1 cellular context compared by ENCODE assay signal in genomic region chr4:51906167-51906647, GRCh38.
TF ChIP-seq lines count a peak whose summit lies in the region.

No MANE protein-coding gene starts in this region.

TF ChIP-seq in GM12878, 131 proteins besides CTCF, POLR2A, EP300 and RAD21 (continued from another document):
- TF ChIP-seq BCL3 (IDR thresholded peaks at IDR 0.05; ENCODE audit: borderline replicate concordance, insufficient read depth, low read depth, low read length, poor library complexity, severe bottlenecking) (no peak), SPI1 (IDR thresholded peaks at IDR 0.05; ENCODE audit: borderline replicate concordance, insufficient read depth, low read depth, low read length) (peak; percentile 99), RAD51 (IDR thresholded peaks at IDR 0.05) (peak; percentile 77), EZH2 (IDR thresholded peaks at IDR 0.05; ENCODE audit: borderline replicate concordance, control insufficient read depth, low read depth, low read length) (no peak), TBL1XR1 (IDR thresholded peaks at IDR 0.05; ENCODE audit: low read depth, low read length) (peak; percentile 71; the same call in 1 of the 2 replicates), CBX5 (IDR thresholded peaks at IDR 0.05; ENCODE audit: low read depth) (no peak), NFXL1 (IDR thresholded peaks at IDR 0.05; ENCODE audit: borderline replicate concordance) (no peak), IKZF2 (IDR thresholded peaks at IDR 0.05) (peak; percentile 89 to 91), ATF3 (IDR thresholded peaks at IDR 0.05; ENCODE audit: borderline replicate concordance, extremely low read depth, low read depth, low read length) (no peak), IRF4 (IDR thresholded peaks at IDR 0.05; ENCODE audit: low read depth, low read length) (peak; percentile 94), PBX3 (IDR thresholded peaks at IDR 0.05; ENCODE audit: insufficient replicate concordance, low read depth, low read length) (no peak), NFIC (IDR thresholded peaks at IDR 0.05; ENCODE audit: low read depth, low read length) (peak; percentile 89), IKZF1 (conservative IDR thresholded peaks at IDR 0.05) (peak; percentile 83), SIN3A (IDR thresholded peaks at IDR 0.05; ENCODE audit: low read depth, low read length) (no peak), ATF7 (IDR thresholded peaks at IDR 0.05; ENCODE audit: low read depth) (peak; percentile 77), JUND (IDR thresholded peaks at IDR 0.05; ENCODE audit: low read depth, low read length) (peak; percentile 72; the same call in 1 of the 2 replicates), EED (IDR thresholded peaks at IDR 0.05; ENCODE audit: low read depth) (peak; percentile 76), DPF2 (IDR thresholded peaks at IDR 0.05) (peak; percentile 92), BHLHE40 (IDR thresholded peaks at IDR 0.05; ENCODE audit: borderline replicate concordance in 1 of 2, low read depth in 2 of 2, low read length in 1 of 2) (peak; percentile 98 to 99), REST (IDR thresholded peaks at IDR 0.05; ENCODE audit: low read depth, low read length) (no peak), RUNX3 (IDR thresholded peaks at IDR 0.05; ENCODE audit: low read length) (peak; percentile 89), CREB1 (IDR thresholded peaks at IDR 0.05; ENCODE audit: low read depth) (peak; percentile 55; the same call in 1 of the 2 replicates), MEF2B (IDR thresholded peaks at IDR 0.05; ENCODE audit: partially characterized antibody, poor library complexity, severe bottlenecking) (peak; percentile 84), SP1 (IDR thresholded peaks at IDR 0.05; ENCODE audit: low read depth, low read length) (no peak), CREM (IDR thresholded peaks at IDR 0.05; ENCODE audit: low read depth) (peak; percentile 45; the same call in 1 of the 2 replicates), MEF2A (IDR thresholded peaks at IDR 0.05; ENCODE audit: insufficient read depth, low read depth, low read length) (0 out of 2 replicates have a peak, but pooled peaks have one; percentile 39), RB1 (IDR thresholded peaks at IDR 0.05; ENCODE audit: borderline replicate concordance) (no peak), PAX5 (IDR thresholded peaks at IDR 0.05; ENCODE audit: borderline replicate concordance, low read depth, low read length) (peak; percentile 76; the same call in 1 of the 2 replicates), MXI1 (IDR thresholded peaks at IDR 0.05; ENCODE audit: low read depth, low read length) (peak; percentile 79), NBN (IDR thresholded peaks at IDR 0.05) (peak; percentile 82), POU2F2 (IDR thresholded peaks at IDR 0.05; ENCODE audit: borderline replicate concordance, low read depth, low read length) (peak; percentile 53; the same call in 1 of the 3 replicates), CHD2 (IDR thresholded peaks at IDR 0.05; ENCODE audit: borderline replicate concordance, low read depth, low read length) (peak; percentile 24; the same call in 1 of the 2 replicates)
- TF ChIP-seq, protein P1, sequence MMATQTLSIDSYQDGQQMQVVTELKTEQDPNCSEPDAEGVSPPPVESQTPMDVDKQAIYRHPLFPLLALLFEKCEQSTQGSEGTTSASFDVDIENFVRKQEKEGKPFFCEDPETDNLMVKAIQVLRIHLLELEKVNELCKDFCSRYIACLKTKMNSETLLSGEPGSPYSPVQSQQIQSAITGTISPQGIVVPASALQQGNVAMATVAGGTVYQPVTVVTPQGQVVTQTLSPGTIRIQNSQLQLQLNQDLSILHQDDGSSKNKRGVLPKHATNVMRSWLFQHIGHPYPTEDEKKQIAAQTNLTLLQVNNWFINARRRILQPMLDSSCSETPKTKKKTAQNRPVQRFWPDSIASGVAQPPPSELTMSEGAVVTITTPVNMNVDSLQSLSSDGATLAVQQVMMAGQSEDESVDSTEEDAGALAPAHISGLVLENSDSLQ (IDR thresholded peaks at IDR 0.05): peak; percentile 80
- TF ChIP-seq, protein P2, sequence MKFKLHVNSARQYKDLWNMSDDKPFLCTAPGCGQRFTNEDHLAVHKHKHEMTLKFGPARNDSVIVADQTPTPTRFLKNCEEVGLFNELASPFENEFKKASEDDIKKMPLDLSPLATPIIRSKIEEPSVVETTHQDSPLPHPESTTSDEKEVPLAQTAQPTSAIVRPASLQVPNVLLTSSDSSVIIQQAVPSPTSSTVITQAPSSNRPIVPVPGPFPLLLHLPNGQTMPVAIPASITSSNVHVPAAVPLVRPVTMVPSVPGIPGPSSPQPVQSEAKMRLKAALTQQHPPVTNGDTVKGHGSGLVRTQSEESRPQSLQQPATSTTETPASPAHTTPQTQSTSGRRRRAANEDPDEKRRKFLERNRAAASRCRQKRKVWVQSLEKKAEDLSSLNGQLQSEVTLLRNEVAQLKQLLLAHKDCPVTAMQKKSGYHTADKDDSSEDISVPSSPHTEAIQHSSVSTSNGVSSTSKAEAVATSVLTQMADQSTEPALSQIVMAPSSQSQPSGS (IDR thresholded peaks at IDR 0.05; ENCODE audit: low read length): peak; percentile 82
